1 cellular context compared by ENCODE assay signal in genomic region chr3:160012108-160012507, GRCh38.
TF ChIP-seq lines count a peak whose summit lies in the region.

No MANE protein-coding gene starts in this region.

TF ChIP-seq in GM23338, 12 proteins besides CTCF, POLR2A, EP300 and RAD21 (continued from another document):
- no peak for TF ChIP-seq REST (IDR thresholded peaks at IDR 0.05; ENCODE audit: unreplicated experiment)
- TF ChIP-seq JUNB (IDR thresholded peaks at IDR 0.05; ENCODE audit: unreplicated experiment): no peak
- no peak for TF ChIP-seq NANOG (IDR thresholded peaks at IDR 0.05; ENCODE audit: borderline replicate concordance)
- TF ChIP-seq EZH2phosphoT487 (IDR thresholded peaks at IDR 0.05; ENCODE audit: unreplicated experiment): no peak
- TF ChIP-seq ZNF114 (CRISPR knock-in tag; IDR thresholded peaks at IDR 0.05): no peak
- no peak for TF ChIP-seq ZNF462 (CRISPR knock-in tag; IDR thresholded peaks at IDR 0.05)
- no peak for TF ChIP-seq ZNF331 (CRISPR knock-in tag; IDR thresholded peaks at IDR 0.05; ENCODE audit: low read depth)
TF ChIP-seq in GM23338: peak in this region for 0.
